In the genomic region with DNA sequence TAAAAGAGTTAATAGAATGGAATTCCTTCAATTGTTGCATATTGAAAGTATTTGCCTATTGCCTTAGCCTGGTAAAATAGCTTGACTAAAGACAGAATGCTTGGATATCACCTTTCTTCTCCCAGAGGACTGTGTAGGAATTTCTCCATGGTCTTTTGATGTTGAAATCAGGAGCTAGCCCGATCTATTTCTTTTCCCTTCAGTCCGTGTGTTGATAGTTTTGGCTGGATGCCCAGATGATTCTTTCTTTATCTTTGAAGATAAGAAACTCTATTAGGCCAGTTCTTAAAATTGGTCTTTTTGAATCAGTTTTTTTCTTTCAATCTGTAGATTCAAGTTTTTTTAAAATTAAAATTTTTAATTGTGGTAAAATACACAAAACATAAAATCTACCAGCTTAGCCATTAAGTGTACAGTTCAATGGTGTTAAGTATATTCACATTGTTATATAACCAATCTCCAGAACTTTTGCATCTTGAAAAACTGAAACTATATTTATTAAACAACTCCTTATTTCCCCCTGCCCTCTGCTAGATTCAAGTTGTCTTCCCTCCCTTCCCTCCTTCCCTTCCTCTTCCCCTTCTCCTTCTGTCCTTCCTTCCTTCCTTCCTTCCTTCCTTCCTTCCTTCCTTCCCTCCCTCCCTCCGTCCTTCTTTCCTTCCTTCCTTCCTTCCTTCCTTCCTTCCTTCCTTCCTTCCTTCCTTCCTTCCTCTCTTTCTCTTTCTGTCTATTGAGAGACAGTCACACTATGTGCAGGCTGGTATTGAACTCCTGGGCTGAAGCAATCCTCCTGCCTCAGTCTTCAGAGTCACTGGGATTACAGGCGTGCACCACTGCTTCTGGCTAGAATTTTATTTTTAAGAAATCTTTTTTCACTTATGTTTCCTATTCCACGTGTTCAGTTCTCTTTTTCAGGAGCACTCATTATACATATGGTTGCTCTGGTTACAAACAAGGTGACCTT, we compare ENCODE assay signal across 23 cellular contexts. TPM values are rescaled to one million over a fixed set of nuclear protein-coding genes. Genes with fewer than 3 reads are reported as not detected.
"Had no signal": no experiment of that assay in that cellular context is flagged by ENCODE, and none has a peak within 500 bp of the region (broad histone marks: within the 10 kb centered on the region; RNA-seq: fewer than 3 reads in every experiment).

No MANE protein-coding gene starts in this region.

- H2AFZ ChIP-seq: hepatocyte had no signal

- H3K27me3 ChIP-seq: sigmoid colon, thyroid gland had no signal

- H3K36me3 ChIP-seq: esophagus muscularis mucosa, left lung, sigmoid colon, thyroid gland had no signal

- H3K27ac Mint-ChIP-seq: activated naive CD8-positive, alpha-beta T cell treated with anti-CD3 and anti-CD28 coated beads for 36 hours; activated T-helper 1 cell treated with anti-CD3 and anti-CD28 coated beads, Interleukin-12 subunit alpha, Interleukin-12 subunit beta, Interleukin-2, Interleukin-4 antibody, amounts not matched to agents 30 ng/mL and 10 ng/mL and 1 ng/mL, durations not matched to agents 14 hours and 24 hours and 36 hours; brain; nephron progenitor cell had no signal

- H3K4me3 Mint-ChIP-seq: activated naive CD8-positive, alpha-beta T cell treated with anti-CD3 and anti-CD28 coated beads for 36 hours; activated T-helper 1 cell treated with anti-CD3 and anti-CD28 coated beads, Interleukin-12 subunit alpha, Interleukin-12 subunit beta, Interleukin-2, Interleukin-4 antibody, amounts not matched to agents 30 ng/mL and 10 ng/mL and 1 ng/mL, durations not matched to agents 14 hours and 24 hours and 36 hours; brain; nephron progenitor cell had no signal

- H3K4me1 Mint-ChIP-seq: activated naive CD8-positive, alpha-beta T cell treated with anti-CD3 and anti-CD28 coated beads for 36 hours; brain had no signal

- H3K79me2 ChIP-seq: hepatocyte had no signal

- H3K36me3 Mint-ChIP-seq: activated naive CD8-positive, alpha-beta T cell treated with anti-CD3 and anti-CD28 coated beads for 36 hours; brain had no signal

- H3K9me3 ChIP-seq: sigmoid colon, thyroid gland had no signal

- H3K4me2 ChIP-seq: hepatocyte had no signal

- H3K27ac ChIP-seq: esophagus muscularis mucosa, hepatocyte, left lung, sigmoid colon, thyroid gland had no signal

- DNase-seq: activated CD4-positive, alpha-beta T cell treated with anti-CD3 and anti-CD28 coated beads, Interleukin-2, amount 50 U/mL, for 4 hours; activated naive CD8-positive, alpha-beta T cell treated with anti-CD3 and anti-CD28 coated beads for 36 hours; effector CD4-positive, alpha-beta T cell; left lung; nephron progenitor cell; nucleus accumbens; sigmoid colon; stimulated activated naive CD4-positive, alpha-beta T cell treated with Interleukin-2 at 50 U/mL for 16 hours; T-helper 2 cell; thyroid gland had no signal

- H3K4me1 ChIP-seq: esophagus muscularis mucosa, left lung, sigmoid colon, thyroid gland had no signal

- FAIRE-seq: endothelial cell of umbilical vein, islet of Langerhans had no signal

- ATAC-seq: left lung had no signal

- H3K4me3 ChIP-seq: esophagus muscularis mucosa, hepatocyte, left lung, sigmoid colon, thyroid gland had no signal

RNA-seq across cellular contexts. Expression of gene LACRT, which starts 10.1 kb away (rescaled TPM):
- total RNA-seq: activated CD8-positive, alpha-beta memory T cell treated with anti-CD3 and anti-CD28 coated beads for 36 hours; activated naive CD8-positive, alpha-beta T cell treated with anti-CD3 and anti-CD28 coated beads for 36 hours; activated T-helper 1 cell treated with anti-CD3 and anti-CD28 coated beads, Interleukin-12 subunit alpha, Interleukin-12 subunit beta, Interleukin-2, Interleukin-4 antibody, amounts not matched to agents 30 ng/mL and 10 ng/mL and 1 ng/mL, durations not matched to agents 14 hours and 24 hours and 36 hours; endothelial cell of umbilical vein; esophagus muscularis mucosa; fibroblast of villous mesenchyme; glomerular endothelial cell; hepatocyte; left lung; lung microvascular endothelial cell; myocyte; sigmoid colon; subcutaneous adipose tissue; thyroid gland; urinary bladder had no signal
- polyA plus RNA-seq: endothelial cell of umbilical vein, hepatocyte, sigmoid colon, urinary bladder had no signal

RNA-seq across cellular contexts. Expression of gene DCD, which starts 23.6 kb away (rescaled TPM):
- total RNA-seq: activated CD8-positive, alpha-beta memory T cell treated with anti-CD3 and anti-CD28 coated beads for 36 hours; activated naive CD8-positive, alpha-beta T cell treated with anti-CD3 and anti-CD28 coated beads for 36 hours; activated T-helper 1 cell treated with anti-CD3 and anti-CD28 coated beads, Interleukin-12 subunit alpha, Interleukin-12 subunit beta, Interleukin-2, Interleukin-4 antibody, amounts not matched to agents 30 ng/mL and 10 ng/mL and 1 ng/mL, durations not matched to agents 14 hours and 24 hours and 36 hours; endothelial cell of umbilical vein; esophagus muscularis mucosa; fibroblast of villous mesenchyme; glomerular endothelial cell; hepatocyte; left lung; lung microvascular endothelial cell; myocyte; sigmoid colon; subcutaneous adipose tissue; thyroid gland; urinary bladder had no signal
- polyA plus RNA-seq: endothelial cell of umbilical vein, hepatocyte, sigmoid colon, urinary bladder had no signal

RNA-seq across cellular contexts. Expression of gene PPP1R1A, which starts 36.1 kb away (rescaled TPM):
- total RNA-seq: activated CD8-positive, alpha-beta memory T cell treated with anti-CD3 and anti-CD28 coated beads for 36 hours; activated naive CD8-positive, alpha-beta T cell treated with anti-CD3 and anti-CD28 coated beads for 36 hours; activated T-helper 1 cell treated with anti-CD3 and anti-CD28 coated beads, Interleukin-12 subunit alpha, Interleukin-12 subunit beta, Interleukin-2, Interleukin-4 antibody, amounts not matched to agents 30 ng/mL and 10 ng/mL and 1 ng/mL, durations not matched to agents 14 hours and 24 hours and 36 hours; endothelial cell of umbilical vein; fibroblast of villous mesenchyme; glomerular endothelial cell; lung microvascular endothelial cell had no signal
- polyA plus RNA-seq: endothelial cell of umbilical vein had no signal
